ENCODE assay signal across 1 cellular context in the genomic region with DNA sequence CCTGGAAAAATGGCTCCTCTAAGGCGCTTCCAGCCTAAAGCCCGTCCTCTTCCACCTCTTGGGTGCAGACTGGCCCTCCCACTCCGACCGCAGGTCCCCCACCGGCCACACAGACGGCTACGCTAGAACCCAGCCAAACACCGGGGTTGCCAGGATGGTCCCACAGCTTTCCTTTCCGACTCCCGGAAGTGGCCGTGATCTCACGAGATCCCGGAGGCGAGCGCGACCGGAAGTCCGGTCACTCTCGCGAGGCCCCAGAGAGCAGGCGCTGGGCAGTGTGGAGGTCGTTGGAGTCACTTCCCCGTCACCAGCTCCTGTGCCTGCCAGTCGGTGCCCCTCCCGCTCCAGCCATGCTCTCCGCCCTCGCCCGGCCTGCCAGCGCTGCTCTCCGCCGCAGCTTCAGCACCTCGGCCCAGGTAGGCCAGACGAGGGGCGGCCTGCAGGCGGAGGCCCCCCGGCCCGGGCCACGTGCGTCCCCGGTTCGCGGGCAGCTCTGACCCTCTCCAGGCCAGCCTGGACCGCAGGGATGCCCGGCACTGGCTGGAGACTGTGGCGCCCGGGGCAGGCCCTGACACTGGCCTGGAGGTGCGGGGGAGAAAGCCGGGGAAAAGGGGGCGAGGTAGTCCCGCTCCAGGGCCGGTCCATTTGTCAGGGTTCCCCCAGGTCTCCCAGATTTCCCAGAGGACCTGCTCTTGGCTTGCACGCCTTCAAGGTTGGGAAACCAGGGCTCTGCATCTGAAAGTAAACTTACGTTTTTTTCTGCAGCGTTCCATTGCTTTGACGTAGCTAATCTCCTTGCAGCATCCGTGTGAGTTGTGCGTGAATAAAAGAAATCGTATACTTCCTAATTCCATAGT.
A peak's percentile ranks its signal among the peaks of the same experiment; 100 is the strongest.
TF ChIP-seq lines count a peak whose summit lies in the region.

A gene with protein sequence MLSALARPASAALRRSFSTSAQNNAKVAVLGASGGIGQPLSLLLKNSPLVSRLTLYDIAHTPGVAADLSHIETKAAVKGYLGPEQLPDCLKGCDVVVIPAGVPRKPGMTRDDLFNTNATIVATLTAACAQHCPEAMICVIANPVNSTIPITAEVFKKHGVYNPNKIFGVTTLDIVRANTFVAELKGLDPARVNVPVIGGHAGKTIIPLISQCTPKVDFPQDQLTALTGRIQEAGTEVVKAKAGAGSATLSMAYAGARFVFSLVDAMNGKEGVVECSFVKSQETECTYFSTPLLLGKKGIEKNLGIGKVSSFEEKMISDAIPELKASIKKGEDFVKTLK (plus strand): TSS at position 296 of the 857 bp plus-strand sequence. CDS start 55 bp downstream, at position 351.
Gene STYXL1, minus strand, starts transcription at position 190 of the 857 bp plus-strand sequence. CDS start 17,477 bp downstream, outside the sequence.

TF ChIP-seq in K562, 482 proteins besides CTCF, POLR2A, EP300 and RAD21 (continued from another document and continues in another):
- TF ChIP-seq, protein P1, sequence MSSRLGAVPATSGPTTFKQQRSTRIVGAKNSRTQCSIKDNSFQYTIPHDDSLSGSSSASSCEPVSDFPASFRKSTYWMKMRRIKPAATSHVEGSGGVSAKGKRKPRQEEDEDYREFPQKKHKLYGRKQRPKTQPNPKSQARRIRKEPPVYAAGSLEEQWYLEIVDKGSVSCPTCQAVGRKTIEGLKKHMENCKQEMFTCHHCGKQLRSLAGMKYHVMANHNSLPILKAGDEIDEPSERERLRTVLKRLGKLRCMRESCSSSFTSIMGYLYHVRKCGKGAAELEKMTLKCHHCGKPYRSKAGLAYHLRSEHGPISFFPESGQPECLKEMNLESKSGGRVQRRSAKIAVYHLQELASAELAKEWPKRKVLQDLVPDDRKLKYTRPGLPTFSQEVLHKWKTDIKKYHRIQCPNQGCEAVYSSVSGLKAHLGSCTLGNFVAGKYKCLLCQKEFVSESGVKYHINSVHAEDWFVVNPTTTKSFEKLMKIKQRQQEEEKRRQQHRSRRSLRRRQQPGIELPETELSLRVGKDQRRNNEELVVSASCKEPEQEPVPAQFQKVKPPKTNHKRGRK (tag; IDR thresholded peaks at IDR 0.05): no peak
- peak; percentile 61; the same call in 1 of the 2 replicates for TF ChIP-seq MYNN (IDR thresholded peaks at IDR 0.05)
- no peak for TF ChIP-seq MYNN (CRISPR knock-in tag; IDR thresholded peaks at IDR 0.05)
- TF ChIP-seq PATZ1 (CRISPR knock-in tag; IDR thresholded peaks at IDR 0.05; ENCODE audit: borderline replicate concordance): 0 out of 2 replicates have a peak, but pooled peaks have one; percentile 40
- peak in 1 of 2 experiments; percentile 83; a peak in 2 of 4 replicates for TF ChIP-seq TRIM24 (IDR thresholded peaks at IDR 0.05)
- no peak for TF ChIP-seq COPS2 (conservative IDR thresholded peaks at IDR 0.05)
- TF ChIP-seq HMGXB4 (CRISPR knock-in tag; IDR thresholded peaks at IDR 0.05): peak; percentile 93
- peak; percentile 93 for TF ChIP-seq ETV5 (CRISPR knock-in tag; IDR thresholded peaks at IDR 0.05; ENCODE audit: low read depth)
- TF ChIP-seq PRMT5 (CRISPR knock-in tag; IDR thresholded peaks at IDR 0.05): peak; percentile 73; the same call in 1 of the 2 replicates
- TF ChIP-seq ZNF184 (CRISPR knock-in tag; IDR thresholded peaks at IDR 0.05): no peak
- 0 out of 2 replicates have a peak, but pooled peaks have one; percentile 70 for TF ChIP-seq ZBTB49 (CRISPR knock-in tag; IDR thresholded peaks at IDR 0.05; ENCODE audit: borderline replicate concordance)
- 0 out of 2 replicates have a peak, but pooled peaks have one; percentile 14 for TF ChIP-seq SOX6 (IDR thresholded peaks at IDR 0.05)
- TF ChIP-seq ZNF445 (CRISPR knock-in tag; IDR thresholded peaks at IDR 0.05; ENCODE audit: low read depth): no peak
- peak; percentile 78 for TF ChIP-seq CXXC5 (CRISPR knock-in tag; IDR thresholded peaks at IDR 0.05)
- TF ChIP-seq RBBP5 (IDR thresholded peaks at IDR 0.05; ENCODE audit: borderline replicate concordance, insufficient read depth, low read length, poor library complexity, severe bottlenecking): peak; percentile 93
- peak; percentile 71 for TF ChIP-seq HMGN3 (IDR thresholded peaks at IDR 0.05; ENCODE audit: borderline replicate concordance, extremely low read depth, insufficient read length, low read depth, low read length)
- TF ChIP-seq, protein P2, sequence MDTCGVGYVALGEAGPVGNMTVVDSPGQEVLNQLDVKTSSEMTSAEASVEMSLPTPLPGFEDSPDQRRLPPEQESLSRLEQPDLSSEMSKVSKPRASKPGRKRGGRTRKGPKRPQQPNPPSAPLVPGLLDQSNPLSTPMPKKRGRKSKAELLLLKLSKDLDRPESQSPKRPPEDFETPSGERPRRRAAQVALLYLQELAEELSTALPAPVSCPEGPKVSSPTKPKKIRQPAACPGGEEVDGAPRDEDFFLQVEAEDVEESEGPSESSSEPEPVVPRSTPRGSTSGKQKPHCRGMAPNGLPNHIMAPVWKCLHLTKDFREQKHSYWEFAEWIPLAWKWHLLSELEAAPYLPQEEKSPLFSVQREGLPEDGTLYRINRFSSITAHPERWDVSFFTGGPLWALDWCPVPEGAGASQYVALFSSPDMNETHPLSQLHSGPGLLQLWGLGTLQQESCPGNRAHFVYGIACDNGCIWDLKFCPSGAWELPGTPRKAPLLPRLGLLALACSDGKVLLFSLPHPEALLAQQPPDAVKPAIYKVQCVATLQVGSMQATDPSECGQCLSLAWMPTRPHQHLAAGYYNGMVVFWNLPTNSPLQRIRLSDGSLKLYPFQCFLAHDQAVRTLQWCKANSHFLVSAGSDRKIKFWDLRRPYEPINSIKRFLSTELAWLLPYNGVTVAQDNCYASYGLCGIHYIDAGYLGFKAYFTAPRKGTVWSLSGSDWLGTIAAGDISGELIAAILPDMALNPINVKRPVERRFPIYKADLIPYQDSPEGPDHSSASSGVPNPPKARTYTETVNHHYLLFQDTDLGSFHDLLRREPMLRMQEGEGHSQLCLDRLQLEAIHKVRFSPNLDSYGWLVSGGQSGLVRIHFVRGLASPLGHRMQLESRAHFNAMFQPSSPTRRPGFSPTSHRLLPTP (IDR thresholded peaks at IDR 0.05; ENCODE audit: borderline replicate concordance, extremely low read depth, insufficient read length): no peak
- peak; percentile 15 to 45; a peak in 3 of 4 replicates for TF ChIP-seq SIX5 (IDR thresholded peaks at IDR 0.05; ENCODE audit: borderline replicate concordance in 1 of 2, insufficient read depth in 1 of 2, low read depth in 1 of 2, low read length in 2 of 2)
- TF ChIP-seq THRA (IDR thresholded peaks at IDR 0.05): no peak
- TF ChIP-seq, protein P3, sequence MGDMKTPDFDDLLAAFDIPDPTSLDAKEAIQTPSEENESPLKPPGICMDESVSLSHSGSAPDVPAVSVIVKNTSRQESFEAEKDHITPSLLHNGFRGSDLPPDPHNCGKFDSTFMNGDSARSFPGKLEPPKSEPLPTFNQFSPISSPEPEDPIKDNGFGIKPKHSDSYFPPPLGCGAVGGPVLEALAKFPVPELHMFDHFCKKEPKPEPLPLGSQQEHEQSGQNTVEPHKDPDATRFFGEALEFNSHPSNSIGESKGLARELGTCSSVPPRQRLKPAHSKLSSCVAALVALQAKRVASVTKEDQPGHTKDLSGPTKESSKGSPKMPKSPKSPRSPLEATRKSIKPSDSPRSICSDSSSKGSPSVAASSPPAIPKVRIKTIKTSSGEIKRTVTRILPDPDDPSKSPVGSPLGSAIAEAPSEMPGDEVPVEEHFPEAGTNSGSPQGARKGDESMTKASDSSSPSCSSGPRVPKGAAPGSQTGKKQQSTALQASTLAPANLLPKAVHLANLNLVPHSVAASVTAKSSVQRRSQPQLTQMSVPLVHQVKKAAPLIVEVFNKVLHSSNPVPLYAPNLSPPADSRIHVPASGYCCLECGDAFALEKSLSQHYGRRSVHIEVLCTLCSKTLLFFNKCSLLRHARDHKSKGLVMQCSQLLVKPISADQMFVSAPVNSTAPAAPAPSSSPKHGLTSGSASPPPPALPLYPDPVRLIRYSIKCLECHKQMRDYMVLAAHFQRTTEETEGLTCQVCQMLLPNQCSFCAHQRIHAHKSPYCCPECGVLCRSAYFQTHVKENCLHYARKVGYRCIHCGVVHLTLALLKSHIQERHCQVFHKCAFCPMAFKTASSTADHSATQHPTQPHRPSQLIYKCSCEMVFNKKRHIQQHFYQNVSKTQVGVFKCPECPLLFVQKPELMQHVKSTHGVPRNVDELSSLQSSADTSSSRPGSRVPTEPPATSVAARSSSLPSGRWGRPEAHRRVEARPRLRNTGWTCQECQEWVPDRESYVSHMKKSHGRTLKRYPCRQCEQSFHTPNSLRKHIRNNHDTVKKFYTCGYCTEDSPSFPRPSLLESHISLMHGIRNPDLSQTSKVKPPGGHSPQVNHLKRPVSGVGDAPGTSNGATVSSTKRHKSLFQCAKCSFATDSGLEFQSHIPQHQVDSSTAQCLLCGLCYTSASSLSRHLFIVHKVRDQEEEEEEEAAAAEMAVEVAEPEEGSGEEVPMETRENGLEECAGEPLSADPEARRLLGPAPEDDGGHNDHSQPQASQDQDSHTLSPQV (IDR thresholded peaks at IDR 0.05): peak; percentile 35; the same call in 1 of the 2 replicates
- no peak; the same call in 1 of the 2 replicates for TF ChIP-seq DMBX1 (CRISPR knock-in tag; IDR thresholded peaks at IDR 0.05; ENCODE audit: borderline replicate concordance)
- peak; percentile 94 for TF ChIP-seq C11orf30 (IDR thresholded peaks at IDR 0.05; ENCODE audit: low read depth)
- TF ChIP-seq ELF4 (CRISPR knock-in tag; IDR thresholded peaks at IDR 0.05): no peak; the same call in none of the 2 replicates
- TF ChIP-seq HDAC8 (tag; IDR thresholded peaks at IDR 0.05): 0 out of 2 replicates have a peak, but pooled peaks have one; percentile 55
- peak; percentile 96; the same call in 1 of the 2 replicates for TF ChIP-seq KAT7 (CRISPR knock-in tag; IDR thresholded peaks at IDR 0.05; ENCODE audit: borderline replicate concordance)
- peak; percentile 84 for TF ChIP-seq HNRNPLL (IDR thresholded peaks at IDR 0.05; ENCODE audit: low read depth, low read length, poor library complexity, severe bottlenecking)
- TF ChIP-seq RFX1 (IDR thresholded peaks at IDR 0.05): peak; percentile 58; the same call in 1 of the 2 replicates
- TF ChIP-seq FUS (optimal IDR thresholded peaks at IDR 0.05; ENCODE audit: low read depth, low read length): peak; percentile 63
- TF ChIP-seq CBX3 (IDR thresholded peaks at IDR 0.05; ENCODE audit: borderline replicate concordance in 1 of 2, low read length in 2 of 2): peak in 1 of 2 experiments; percentile 60; a peak in 1 of 3 replicates
- no peak for TF ChIP-seq FOXJ2 (tag; IDR thresholded peaks at IDR 0.05)
- no peak for TF ChIP-seq PHB2 (IDR thresholded peaks at IDR 0.05; ENCODE audit: low read depth)
- no peak for TF ChIP-seq ATF1 (CRISPR knock-in tag; IDR thresholded peaks at IDR 0.05)
- TF ChIP-seq ATF1 (tag; IDR thresholded peaks at IDR 0.05): peak; percentile 89
- peak; percentile 97 for TF ChIP-seq ETV1 (tag; conservative IDR thresholded peaks at IDR 0.05; ENCODE audit: low read depth)
